In genomic region chr19:55703790-55704215, GRCh38 we compare ENCODE assay signal across 8 cellular contexts. TPM values are rescaled to one million over a fixed set of nuclear protein-coding genes. Genes with fewer than 3 reads are reported as not detected.
DNase-seq lines count a peak whose midpoint lies in the region; ATAC-seq and TF ChIP-seq lines count a peak whose summit lies in the region.

No MANE protein-coding gene starts in this region.

- H3K27ac ChIP-seq in foreskin keratinocyte, result no peak overlapping the region

- intact Hi-C loops in posterior vena cava (cut with DNase I), result no loop called here

- peak; percentile 31 for ATAC-seq in foreskin keratinocyte

- H3K4me1 ChIP-seq in foreskin keratinocyte, result no peaks in the 10 kb centered on the region

- peak; percentile 67 for TF ChIP-seq CTCF in foreskin keratinocyte (conservative IDR thresholded peaks at IDR 0.05)

- DNase-seq in DMS53 (lab: John Stamatoyannopoulos, UW) (peak; percentile 16), DMS53 treated with DMSO at 0.1 percent for 48 hours (lab: John Stamatoyannopoulos, UW; ENCODE audit: unreplicated experiment) (no peak), activated T-cell treated with anti-CD3 and anti-CD28 coated beads for 4 hours (peak; percentile 31), foreskin keratinocyte (no peak), posterior vena cava (ENCODE audit: low spot score) (peak; percentile 80), NCI-H2227 (lab: John Stamatoyannopoulos, UW; ENCODE audit: unreplicated experiment) (no peak), NCI-H187 (lab: John Stamatoyannopoulos, UW) (no peak), OCI-M1 (lab: John Stamatoyannopoulos, UW) (no peak)

- H3K27me3 ChIP-seq in foreskin keratinocyte, result no peaks in the 10 kb centered on the region

RNA-seq across cellular contexts. Expression of gene EPN1, which starts 28.8 kb away (rescaled TPM):
- total RNA-seq in foreskin keratinocyte, result 90.8 and 95.3 TPM in 2 replicates
- 139 and 144 TPM in 2 replicates for polyA plus RNA-seq in foreskin keratinocyte
- 10 to 100 TPM; 75.5 to 76.4 TPM for total RNA-seq in posterior vena cava

RNA-seq across cellular contexts. Expression of gene NLRP9, which starts 34.4 kb away (rescaled TPM):
- total RNA-seq in foreskin keratinocyte, result not detected in 2 replicates
- polyA plus RNA-seq in foreskin keratinocyte, result not detected in 2 replicates
- total RNA-seq in posterior vena cava, result not detected

RNA-seq across cellular contexts. Expression of gene U2AF2, which starts 49.0 kb away (rescaled TPM):
- total RNA-seq in foreskin keratinocyte, result 166 and 198 TPM in 2 replicates
- 158 and 176 TPM in 2 replicates for polyA plus RNA-seq in foreskin keratinocyte
- total RNA-seq in posterior vena cava, result 10 to 100 TPM; 89.3 to 91.7 TPM

RNA-seq across cellular contexts. Expression of gene RFPL4A, which starts 55.1 kb away (rescaled TPM):
- total RNA-seq in foreskin keratinocyte (not detected in 2 replicates), posterior vena cava (not detected)
- polyA plus RNA-seq in foreskin keratinocyte, result not detected in 2 replicates

RNA-seq across cellular contexts. Expression of gene CCDC106, which starts 55.8 kb away (rescaled TPM):
- total RNA-seq in foreskin keratinocyte (4.7 and 6.1 TPM in 2 replicates), posterior vena cava (10 to 100 TPM in 1 of 2 donors, 1 to 10 TPM in 1; 8.6 to 13.6 TPM)
- polyA plus RNA-seq in foreskin keratinocyte, result 7.9 and 9.3 TPM in 2 replicates

Comparison
In these comparisons a context has a peak if more than half of its experiments do, and no peak if none do; other contexts are left out.
1. DNase-seq: peak in DMS53 (single experiment), activated T-cell treated with anti-CD3 and anti-CD28 coated beads for 4 hours (single experiment) and posterior vena cava (single experiment); none in DMS53 treated with DMSO at 0.1 percent for 48 hours (single experiment), foreskin keratinocyte (0 of 2), NCI-H2227 (single experiment), NCI-H187 (0 of 2) and OCI-M1 (single experiment).